ENCODE assay signal across 8 cellular contexts in genomic region chr1:206706298-206706791, GRCh38. TPM values are rescaled to one million over a fixed set of nuclear protein-coding genes. Genes with fewer than 3 reads are reported as not detected.
DNase-seq lines count a peak whose midpoint lies in the region; ATAC-seq and TF ChIP-seq lines count a peak whose summit lies in the region.

No MANE protein-coding gene starts in this region.

- intact Hi-C loops in OCI-LY7 (cut with micrococcal nuclease; ENCODE audit: unreplicated experiment): no loop called here

- H3K4me2 ChIP-seq in OCI-LY7 (ENCODE audit: low read length): no peak overlapping the region

- H3K4me3 ChIP-seq in ectodermal cell (ENCODE audit: insufficient read depth, low read depth, low read length) (no peak overlapping the region), OCI-LY7 (ENCODE audit: low read depth, low read length, poor library complexity, severe bottlenecking) (no peak overlapping the region)

- no peaks in the 10 kb centered on the region for H3K79me2 ChIP-seq in OCI-LY7 (ENCODE audit: insufficient read depth, low read depth, low read length)

- H2AFZ ChIP-seq in OCI-LY7 (ENCODE audit: low read length): no peak overlapping the region

- H3K27ac ChIP-seq in ectodermal cell (ENCODE audit: insufficient read depth, low read depth, low read length, poor library complexity, severe bottlenecking) (peak overlapping the region; percentile 38), OCI-LY7 (ENCODE audit: low read depth, low read length, poor library complexity, severe bottlenecking) (no peak overlapping the region)

- H3K4me1 ChIP-seq in ectodermal cell (ENCODE audit: control insufficient read depth, insufficient read depth, low read length) (peaks cover 63% of the 10 kb centered on the region), OCI-LY7 (ENCODE audit: insufficient read depth, low read length, poor library complexity, severe bottlenecking) (peaks cover 19% of the 10 kb centered on the region)

- no peak for TF ChIP-seq CTCF in OCI-LY7 (conservative IDR thresholded peaks at IDR 0.05; ENCODE audit: low read length)

- no peaks in the 10 kb centered on the region for H3K36me3 ChIP-seq in ectodermal cell (ENCODE audit: control insufficient read depth, insufficient read depth, low read length)
- no peaks in the 10 kb centered on the region for H3K36me3 ChIP-seq in OCI-LY7 (ENCODE audit: insufficient read depth, low read length)

- no peaks in the 10 kb centered on the region for H3K9me3 ChIP-seq in ectodermal cell (ENCODE audit: control insufficient read depth, low read length)
- no peaks in the 10 kb centered on the region for H3K9me3 ChIP-seq in OCI-LY7 (ENCODE audit: low read length)

- peaks cover 16% of the 10 kb centered on the region; the same call in 1 of the 2 replicates for H4K20me1 ChIP-seq in OCI-LY7 (ENCODE audit: insufficient read depth, low read length)

- no peak for ATAC-seq in HG02588 (IDR thresholded peaks at IDR 0.05; ENCODE audit: unreplicated experiment)

- WGBS in ectodermal cell, 2 experiments: 45 to 46% methylated on average over 11 of the region's 11 CpGs

- DNase-seq in COLO668 (lab: John Stamatoyannopoulos, UW; ENCODE audit: unreplicated experiment) (peak; percentile 56), NCI-H2171 (lab: John Stamatoyannopoulos, UW) (peak; percentile 35), retina (peak; percentile 81), hippocampal formation (lab: John Stamatoyannopoulos, UW) (no peak), OCI-LY7 (ENCODE audit: low spot score) (no peak), medulla oblongata (ENCODE audit: extremely low spot score) (no peak)

- no peaks in the 10 kb centered on the region for H3K9me2 ChIP-seq in OCI-LY7 (ENCODE audit: insufficient read depth, low read length)

- POLR2A ChIA-PET in OCI-LY7 (lab: Charles Lee): interaction anchor here (0.9 to 1.2 kb wide), 2 partner anchors 42 to 71 kb away, joined by 3 to 5 read pairs; partner anchors contain the start of gene DYRK3

- no peaks in the 10 kb centered on the region for H3K27me3 ChIP-seq in ectodermal cell (ENCODE audit: control insufficient read depth, insufficient read depth, low read length, poor library complexity, severe bottlenecking)

- CTCF ChIA-PET in OCI-LY7 (lab: Charles Lee; ENCODE audit: unreplicated experiment): no interaction called here

- no TSS peak for BruUV-seq in OCI-LY7 (replicated peaks; lab: Mats Ljungman, UMichigan)

RNA-seq across cellular contexts. Expression of gene MAPKAPK2, which starts 21.6 kb away (rescaled TPM):
- 77.5 TPM for polyA plus RNA-seq in ectodermal cell (2013, experiment 1 of 4)
- 77.3 TPM for polyA plus RNA-seq in ectodermal cell (2013, experiment 2 of 4)
- polyA plus RNA-seq in ectodermal cell (2013, experiment 3 of 4): 63.0 TPM
- polyA plus RNA-seq in ectodermal cell (2013, experiment 4 of 4): 72.9 TPM
- total RNA-seq in OCI-LY7 (2014; rRNA removed; shearing (Covaris generic)): 14.5 and 16.3 TPM in 2 replicates
- 39.9 and 46.5 TPM in 2 replicates for total RNA-seq in OCI-LY7 (2022)

Comparison
In these comparisons a context has a peak if more than half of its experiments do, and no peak if none do; other contexts are left out.
1. DNase-seq: peak in COLO668 (single experiment), NCI-H2171 (single experiment) and retina (single experiment); none in hippocampal formation (0 of 2), OCI-LY7 (single experiment) and medulla oblongata (single experiment).